Comparison of ENCODE assay signal across 1 cellular context in the genomic region with DNA sequence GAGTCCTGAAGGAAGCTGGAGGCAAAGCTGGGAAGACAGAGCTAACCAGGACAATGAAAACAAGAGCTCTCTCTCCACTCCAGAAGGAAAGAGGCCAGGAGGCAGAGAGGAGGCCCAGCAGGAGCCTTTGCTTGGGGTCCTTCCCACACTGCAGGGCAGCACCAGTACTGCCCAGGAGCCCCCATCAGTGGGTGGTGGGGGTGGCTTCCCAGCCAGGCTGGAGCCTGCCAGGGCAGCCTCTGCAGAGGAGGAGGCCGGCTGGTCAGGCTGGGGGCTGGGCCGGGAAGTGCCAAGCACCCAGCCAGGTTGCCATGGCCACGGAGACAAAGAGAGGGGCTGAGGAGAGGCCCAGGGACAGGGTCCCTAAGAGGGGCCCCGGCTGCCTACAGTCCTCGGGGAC.
TF ChIP-seq lines count a peak whose summit lies in the region.

No MANE protein-coding gene starts in this region.

TF ChIP-seq in H1, 55 proteins besides CTCF, POLR2A, EP300 and RAD21 (continued from another document):
- no peak for TF ChIP-seq NANOG (IDR thresholded peaks at IDR 0.05; ENCODE audit: insufficient read depth, low read depth, low read length, poor library complexity, severe bottlenecking)
- no peak for TF ChIP-seq ASH2L (IDR thresholded peaks at IDR 0.05; ENCODE audit: low read length)
- TF ChIP-seq, protein P1, sequence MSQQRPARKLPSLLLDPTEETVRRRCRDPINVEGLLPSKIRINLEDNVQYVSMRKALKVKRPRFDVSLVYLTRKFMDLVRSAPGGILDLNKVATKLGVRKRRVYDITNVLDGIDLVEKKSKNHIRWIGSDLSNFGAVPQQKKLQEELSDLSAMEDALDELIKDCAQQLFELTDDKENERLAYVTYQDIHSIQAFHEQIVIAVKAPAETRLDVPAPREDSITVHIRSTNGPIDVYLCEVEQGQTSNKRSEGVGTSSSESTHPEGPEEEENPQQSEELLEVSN (IDR thresholded peaks at IDR 0.05) = no peak
- 0 out of 2 replicates have a peak, but pooled peaks have one; percentile 52 for TF ChIP-seq RBBP5 (IDR thresholded peaks at IDR 0.05; ENCODE audit: borderline replicate concordance, low read depth, low read length)
